Comparison of ENCODE assay signal across 15 cellular contexts in genomic region chr13:28991764-28992163, GRCh38.
"Had no signal": no experiment of that assay in that cellular context is flagged by ENCODE, and none has a peak within 500 bp of the region (broad histone marks: within the 10 kb centered on the region; RNA-seq: fewer than 3 reads in every experiment).

No MANE protein-coding gene starts in this region.

- ATAC-seq: naive thymus-derived CD4-positive, alpha-beta T cell; stimulated activated effector memory CD8-positive, alpha-beta T cell treated with anti-CD3 and anti-CD28 coated beads, Interleukin-12 subunit alpha, Interleukin-12 subunit beta, amount 100 ng/mL, for 72 hours; stimulated activated naive CD8-positive, alpha-beta T cell treated with anti-CD3 and anti-CD28 coated beads, Interleukin-15, Interleukin-2, amounts not matched to agents 100 U/mL and 50 U/mL, for 24 hours had no signal

- H3K36me3 Mint-ChIP-seq: naive thymus-derived CD4-positive, alpha-beta T cell; stimulated activated effector memory CD8-positive, alpha-beta T cell treated with anti-CD3 and anti-CD28 coated beads, Interleukin-12 subunit alpha, Interleukin-12 subunit beta, amount 100 ng/mL, for 72 hours had no signal

- H3K4me1 Mint-ChIP-seq: naive thymus-derived CD4-positive, alpha-beta T cell; stimulated activated effector memory CD8-positive, alpha-beta T cell treated with anti-CD3 and anti-CD28 coated beads, Interleukin-12 subunit alpha, Interleukin-12 subunit beta, amount 100 ng/mL, for 72 hours had no signal

- H3K27ac Mint-ChIP-seq: stimulated activated effector memory CD8-positive, alpha-beta T cell treated with anti-CD3 and anti-CD28 coated beads, Interleukin-12 subunit alpha, Interleukin-12 subunit beta, amount 100 ng/mL, for 72 hours had no signal

- DNase-seq: colonic mucosa; dorsolateral prefrontal cortex; effector CD8-positive, alpha-beta T cell; islet precursor cell; naive thymus-derived CD4-positive, alpha-beta T cell; posterior cingulate gyrus; stimulated activated CD4-positive, alpha-beta T cell treated with anti-CD3 and anti-CD28 coated beads, Interleukin-4, amount 100 ng/mL, for 1 hour; stimulated activated CD8-positive, alpha-beta memory T cell treated with anti-CD3 and anti-CD28 coated beads, Interleukin-4, amount 100 ng/mL, for 48 hours; stimulated activated naive CD8-positive, alpha-beta T cell treated with anti-CD3 and anti-CD28 coated beads, Interleukin-15, Interleukin-2, amounts not matched to agents 100 U/mL and 50 U/mL, for 24 hours; tibial artery; upper lobe of left lung; uterus had no signal

- H3K4me1 ChIP-seq: colonic mucosa, suprapubic skin, upper lobe of left lung, uterus had no signal

- H3K36me3 ChIP-seq: colonic mucosa, suprapubic skin, tibial artery, upper lobe of left lung, uterus had no signal

- H3K27ac ChIP-seq: colonic mucosa, dorsolateral prefrontal cortex, suprapubic skin, tibial artery, upper lobe of left lung, uterus had no signal

- H3K4me3 ChIP-seq: colonic mucosa, dorsolateral prefrontal cortex, suprapubic skin, tibial artery, upper lobe of left lung, uterus had no signal

- H3K4me3 Mint-ChIP-seq: naive thymus-derived CD4-positive, alpha-beta T cell; stimulated activated effector memory CD8-positive, alpha-beta T cell treated with anti-CD3 and anti-CD28 coated beads, Interleukin-12 subunit alpha, Interleukin-12 subunit beta, amount 100 ng/mL, for 72 hours had no signal

- H3K9me3 ChIP-seq: colonic mucosa, tibial artery, upper lobe of left lung, uterus had no signal

- FAIRE-seq: frontal cortex had no signal

- H3K27me3 ChIP-seq: colonic mucosa, dorsolateral prefrontal cortex, suprapubic skin, tibial artery, upper lobe of left lung, uterus had no signal
